In the genomic region with DNA sequence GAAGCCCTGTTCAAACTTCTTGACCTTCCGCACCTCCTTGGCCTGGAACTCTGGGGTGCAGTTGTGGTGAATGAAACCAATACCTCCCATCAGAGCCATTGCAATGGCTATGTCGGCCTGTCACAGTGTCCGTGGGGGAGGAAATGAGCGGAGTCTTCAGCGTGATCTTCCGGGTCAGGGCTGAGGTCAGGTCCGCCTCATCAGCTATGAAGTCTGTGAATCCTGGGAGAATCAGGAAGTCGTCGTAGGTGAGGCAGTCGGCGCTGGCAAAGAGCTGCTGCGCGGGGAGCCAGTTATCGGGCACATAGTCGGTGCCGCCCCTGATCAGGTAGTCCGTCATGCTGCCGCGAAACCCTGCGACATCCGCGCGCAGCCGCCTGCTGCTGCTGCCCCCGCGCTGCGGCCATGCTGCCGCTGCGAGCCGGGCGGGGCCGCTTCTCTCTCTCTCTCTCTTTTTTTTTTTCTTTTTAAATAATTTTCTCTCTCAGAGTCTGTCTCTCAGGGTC, we compare ENCODE assay signal across 12 cellular contexts.
A peak's percentile ranks its signal among the peaks of the same experiment; 100 is the strongest.
DNase-seq lines count a peak whose midpoint lies in the region; ATAC-seq and TF ChIP-seq lines count a peak whose summit lies in the region.
"Had no signal": no experiment of that assay in that cellular context is flagged by ENCODE, and none has a peak within 500 bp of the region (broad histone marks: within the 10 kb centered on the region; RNA-seq: fewer than 3 reads in every experiment).

No MANE protein-coding gene starts in this region.

- intact Hi-C loops in activated T-helper 1 cell treated with anti-CD3 and anti-CD28 coated beads, Interleukin-12 subunit alpha, Interleukin-12 subunit beta, Interleukin-2, Interleukin-4 antibody, amounts not matched to agents 30 ng/mL and 10 ng/mL and 1 ng/mL, durations not matched to agents 14 hours and 24 hours and 36 hours (cut with micrococcal nuclease): no loop called here
- intact Hi-C loops in sciatic nerve (cut with DNase I): no loop called here

- TF ChIP-seq CTCF in foreskin fibroblast (IDR thresholded peaks at IDR 0.05; ENCODE audit: low read depth, low read length): no peak

- H3K9me3 Mint-ChIP-seq in activated T-helper 1 cell treated with anti-CD3 and anti-CD28 coated beads, Interleukin-12 subunit alpha, Interleukin-12 subunit beta, Interleukin-2, Interleukin-4 antibody, amounts not matched to agents 30 ng/mL and 10 ng/mL and 1 ng/mL, durations not matched to agents 14 hours and 24 hours and 36 hours: no peaks in the 10 kb centered on the region

- peak overlapping the region; percentile 34 to 37 for H3K4me3 ChIP-seq in foreskin fibroblast (ENCODE audit: low read depth in 1 of 2, low read length in 2 of 2)

- DNase-seq in NCI-H1092 treated with DMSO at 0.1 percent for 48 hours (lab: John Stamatoyannopoulos, UW) (peak; percentile 21), NCI-H1092 (lab: John Stamatoyannopoulos, UW) (no peak), foreskin fibroblast (peak in 1 of 2 donors; percentile 18), sciatic nerve (ENCODE audit: low spot score) (no peak), NCI-H82 (lab: John Stamatoyannopoulos, UW) (no peak), T-helper 9 cell (no peak), RKO (ENCODE audit: low spot score) (no peak)
- DNase-seq in activated T-helper 1 cell treated with anti-CD3 and anti-CD28 coated beads, Interleukin-12 subunit alpha, Interleukin-12 subunit beta, Interleukin-2, Interleukin-4 antibody, amounts not matched to agents 30 ng/mL and 10 ng/mL and 1 ng/mL, durations not matched to agents 14 hours and 24 hours and 36 hours (ENCODE audit: low spot score): no peak
- DNase-seq: activated naive CD4-positive, alpha-beta T cell treated with anti-CD3 and anti-CD28 coated beads, Interleukin-2, amount 50 U/mL, for 16 hours; DMS153; MM.1S; stimulated activated naive B cell treated with anti-CD40 and anti-IgM and Interleukin-4, amounts not matched to agents 10 μg/mL and 1 μg/mL and 100 μg/mL, for 72 hours had no signal

- H3K36me3 Mint-ChIP-seq in activated T-helper 1 cell treated with anti-CD3 and anti-CD28 coated beads, Interleukin-12 subunit alpha, Interleukin-12 subunit beta, Interleukin-2, Interleukin-4 antibody, amounts not matched to agents 30 ng/mL and 10 ng/mL and 1 ng/mL, durations not matched to agents 14 hours and 24 hours and 36 hours (ENCODE audit: low read depth): no peaks in the 10 kb centered on the region
- H3K36me3 Mint-ChIP-seq: stimulated activated naive B cell treated with anti-CD40 and anti-IgM and Interleukin-4, amounts not matched to agents 10 μg/mL and 1 μg/mL and 100 μg/mL, for 72 hours had no signal

- peak; percentile 45 for ATAC-seq in sciatic nerve
- ATAC-seq: stimulated activated naive B cell treated with anti-CD40 and anti-IgM and Interleukin-4, amounts not matched to agents 10 μg/mL and 1 μg/mL and 100 μg/mL, for 72 hours had no signal

- H3K27me3 Mint-ChIP-seq in activated T-helper 1 cell treated with anti-CD3 and anti-CD28 coated beads, Interleukin-12 subunit alpha, Interleukin-12 subunit beta, Interleukin-2, Interleukin-4 antibody, amounts not matched to agents 30 ng/mL and 10 ng/mL and 1 ng/mL, durations not matched to agents 14 hours and 24 hours and 36 hours (ENCODE audit: insufficient read depth): no peaks in the 10 kb centered on the region
- H3K27me3 Mint-ChIP-seq: stimulated activated naive B cell treated with anti-CD40 and anti-IgM and Interleukin-4, amounts not matched to agents 10 μg/mL and 1 μg/mL and 100 μg/mL, for 72 hours had no signal

- H3K4me1 Mint-ChIP-seq in activated T-helper 1 cell treated with anti-CD3 and anti-CD28 coated beads, Interleukin-12 subunit alpha, Interleukin-12 subunit beta, Interleukin-2, Interleukin-4 antibody, amounts not matched to agents 30 ng/mL and 10 ng/mL and 1 ng/mL, durations not matched to agents 14 hours and 24 hours and 36 hours (ENCODE audit: low read depth): no peaks in the 10 kb centered on the region
- H3K4me1 Mint-ChIP-seq: stimulated activated naive B cell treated with anti-CD40 and anti-IgM and Interleukin-4, amounts not matched to agents 10 μg/mL and 1 μg/mL and 100 μg/mL, for 72 hours had no signal

- peak overlapping the region; percentile 19 for H3K4me3 Mint-ChIP-seq in activated T-helper 1 cell treated with anti-CD3 and anti-CD28 coated beads, Interleukin-12 subunit alpha, Interleukin-12 subunit beta, Interleukin-2, Interleukin-4 antibody, amounts not matched to agents 30 ng/mL and 10 ng/mL and 1 ng/mL, durations not matched to agents 14 hours and 24 hours and 36 hours

- H3K27ac Mint-ChIP-seq in activated T-helper 1 cell treated with anti-CD3 and anti-CD28 coated beads, Interleukin-12 subunit alpha, Interleukin-12 subunit beta, Interleukin-2, Interleukin-4 antibody, amounts not matched to agents 30 ng/mL and 10 ng/mL and 1 ng/mL, durations not matched to agents 14 hours and 24 hours and 36 hours: no peak overlapping the region
- H3K27ac Mint-ChIP-seq: stimulated activated naive B cell treated with anti-CD40 and anti-IgM and Interleukin-4, amounts not matched to agents 10 μg/mL and 1 μg/mL and 100 μg/mL, for 72 hours had no signal
